In genomic region chr21:26965091-26965566, GRCh38 we compare ENCODE assay signal across 10 cellular contexts. TPM values are rescaled to one million over a fixed set of nuclear protein-coding genes. Genes with fewer than 3 reads are reported as not detected.
A peak's percentile ranks its signal among the peaks of the same experiment; 100 is the strongest.
DNase-seq lines count a peak whose midpoint lies in the region; ATAC-seq and TF ChIP-seq lines count a peak whose summit lies in the region.
"Had no signal": no experiment of that assay in that cellular context is flagged by ENCODE, and none has a peak within 500 bp of the region (broad histone marks: within the 10 kb centered on the region; RNA-seq: fewer than 3 reads in every experiment).

No MANE protein-coding gene starts in this region.

- H3K27me3 ChIP-seq in iPS-20b (ENCODE audit: insufficient read depth, low read length): peaks cover 58% of the 10 kb centered on the region

- no peak overlapping the region for H3K27ac ChIP-seq in iPS-20b (ENCODE audit: low read length)

- TF ChIP-seq CTCF in astrocyte of the cerebellum (IDR thresholded peaks at IDR 0.05; ENCODE audit: low read depth, low read length, missing control alignments) (no peak), retinal pigment epithelial cell (conservative IDR thresholded peaks at IDR 0.05; ENCODE audit: low read depth, low read length) (no peak)

- no peaks in the 10 kb centered on the region for H3K9me3 ChIP-seq in iPS-20b (ENCODE audit: insufficient read depth, low read depth, low read length)

- H3K4me1 ChIP-seq in iPS-20b (ENCODE audit: insufficient read depth, low read length): peaks cover 4% of the 10 kb centered on the region; the same call in 1 of the 2 replicates

- H3K4me3 ChIP-seq in astrocyte of the cerebellum (ENCODE audit: low read depth, low read length) (peak overlapping the region; percentile 61), iPS-20b (ENCODE audit: low read length) (peak overlapping the region; percentile 74; the same call in 1 of the 2 replicates), retinal pigment epithelial cell (ENCODE audit: low read length) (peak overlapping the region; percentile 73)

- peak; percentile 19 for DNase-seq in Daoy (ENCODE audit: low read depth)
- DNase-seq in astrocyte of the cerebellum (ENCODE audit: low read depth): no peak
- no peak for DNase-seq in retinal pigment epithelial cell (ENCODE audit: low read depth)
- no peak for DNase-seq in NCI-H1436 (lab: John Stamatoyannopoulos, UW)
- no peak for DNase-seq in NAMALWA (ENCODE audit: low spot score)
- DNase-seq: activated T-cell treated with anti-CD3 and anti-CD28 coated beads, Interleukin-2, amount 50 U/mL, for 4 hours; CD8-positive, alpha-beta T cell had no signal

- no peak overlapping the region for H3K9ac ChIP-seq in iPS-20b (ENCODE audit: low read depth, low read length)

- H3K36me3 ChIP-seq in iPS-20b (ENCODE audit: insufficient read depth, low read depth, low read length): no peaks in the 10 kb centered on the region

- ATAC-seq in GM21447 (IDR thresholded peaks at IDR 0.05; ENCODE audit: unreplicated experiment) (no peak), HG03342 (IDR thresholded peaks at IDR 0.05; ENCODE audit: unreplicated experiment) (no peak)
- ATAC-seq: CD8-positive, alpha-beta T cell had no signal

- in situ Hi-C loops in astrocyte of the cerebellum (cut with HindIII; ENCODE audit: low sequenced_read_pairs): no loop called here

RNA-seq across cellular contexts. Expression of gene ADAMTS5, which starts 1.8 kb away (rescaled TPM):
- total RNA-seq in Daoy (2014; rRNA removed; shearing (Covaris generic)): 2.4 and 3.1 TPM in 2 replicates
- total RNA-seq: activated T-cell treated with anti-CD3 and anti-CD28 coated beads, Interleukin-2, amount 50 U/mL, for 4 hours; CD8-positive, alpha-beta T cell had no signal
